ENCODE assay signal across 20 cellular contexts in the genomic region with DNA sequence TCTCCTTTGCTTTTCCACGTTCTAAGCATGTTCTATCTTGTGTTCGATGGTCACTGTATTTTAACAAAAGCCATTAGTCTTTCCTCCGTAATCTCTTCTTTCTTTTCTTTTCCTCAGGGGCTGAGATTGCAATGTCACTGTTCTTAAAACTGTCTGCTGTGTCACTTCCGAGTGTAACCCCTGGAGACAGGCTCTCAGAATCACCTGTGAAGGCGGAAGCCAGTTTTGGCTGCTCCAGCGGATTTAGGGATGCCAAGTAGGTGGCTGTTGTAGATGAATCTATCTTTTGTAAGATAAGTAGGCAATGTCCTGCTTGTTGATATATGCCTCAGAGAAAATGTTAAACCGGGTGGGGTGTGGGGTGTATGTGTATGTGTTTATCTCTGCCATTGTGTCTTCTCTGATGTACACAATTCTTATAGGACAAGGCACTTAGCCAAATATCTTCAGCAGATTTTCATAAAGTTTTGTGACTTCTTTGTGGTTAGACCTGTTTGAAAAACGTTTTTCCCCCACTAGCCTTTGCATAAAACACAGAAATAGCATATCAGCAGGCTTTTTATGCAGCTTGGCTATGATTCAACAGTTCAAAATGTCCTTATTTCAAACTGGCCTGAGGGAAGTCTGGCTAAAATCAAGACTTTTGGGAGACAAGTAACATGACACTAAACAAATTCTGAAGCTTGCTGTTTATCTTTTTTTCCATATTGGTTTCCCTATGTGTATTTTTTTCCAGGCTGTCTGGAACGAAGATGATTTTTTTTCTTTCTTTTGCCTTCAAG.
DNase-seq lines count a peak whose midpoint lies in the region; ATAC-seq, FAIRE-seq and TF ChIP-seq lines count a peak whose summit lies in the region.
"Had no signal": no experiment of that assay in that cellular context is flagged by ENCODE, and none has a peak within 500 bp of the region (broad histone marks: within the 10 kb centered on the region; RNA-seq: fewer than 3 reads in every experiment).

No MANE protein-coding gene starts in this region.

- intact Hi-C loops in GM12878 (cut with micrococcal nuclease; ENCODE audit: unreplicated experiment), result no loop called here

- no peak overlapping the region for H2BK120ac ChIP-seq in mesenchymal stem cell (ENCODE audit: low read depth, low read length)

- H3K79me2 ChIP-seq in GM12878 (ENCODE audit: control insufficient read depth, insufficient read depth, low read length), result no peaks in the 10 kb centered on the region

- CTCF ChIA-PET in GM12878 (lab: Yijun Ruan, JAX), result no interaction called here

- H2BK5ac ChIP-seq in mesenchymal stem cell (ENCODE audit: low read depth, low read length, poor library complexity, severe bottlenecking), result no peak overlapping the region

- H3K9ac ChIP-seq in GM12878 (ENCODE audit: control insufficient read depth, insufficient read depth, low read length), result no peak overlapping the region
- H3K9ac ChIP-seq in mesenchymal stem cell (ENCODE audit: low read length), result no peak overlapping the region

- H3K9me3 ChIP-seq in GM12878 (replicated peaks; ENCODE audit: control insufficient read depth, insufficient read depth, low read length) (no peaks in the 10 kb centered on the region), mesenchymal stem cell (ENCODE audit: control insufficient read depth, low read length) (peaks cover under 1% of the 10 kb centered on the region)
- H3K9me3 ChIP-seq: esophagus muscularis mucosa had no signal

- H2BK12ac ChIP-seq in mesenchymal stem cell (ENCODE audit: low read length in 2 of 2), result no peak overlapping the region

- no peak overlapping the region for H3K14ac ChIP-seq in mesenchymal stem cell (ENCODE audit: low read length in 2 of 2)

- H3K4me2 ChIP-seq in GM12878 (ENCODE audit: control insufficient read depth, insufficient read depth) (0 out of 2 replicates have a peak overlapping the region, but pooled peaks have one; percentile 10), mesenchymal stem cell (ENCODE audit: low read length, poor library complexity, severe bottlenecking) (no peak overlapping the region)

- H3K27ac ChIP-seq in GM12878 (ENCODE audit: control insufficient read depth, insufficient read depth) (no peak overlapping the region), mesenchymal stem cell (ENCODE audit: low read length, poor library complexity, severe bottlenecking) (no peak overlapping the region)
- H3K27ac ChIP-seq: esophagus muscularis mucosa had no signal

- H3K27me3 ChIP-seq in GM12878 (replicated peaks in 1 of 2; ENCODE audit: control insufficient read depth in 2 of 2, insufficient read depth in 2 of 2, low read length in 1 of 2) (no peaks in the 10 kb centered on the region), mesenchymal stem cell (ENCODE audit: control insufficient read depth in 1 of 2, insufficient read depth in 1 of 2, low read length in 2 of 2) (peaks cover 6 to 32% of the 10 kb centered on the region in 2 experiments)

- RAD21 ChIA-PET in GM12878 (lab: Charles Lee; ENCODE audit: unreplicated experiment), result no interaction called here

- TF ChIP-seq RAD21 in GM12878 (IDR thresholded peaks at IDR 0.05; ENCODE audit: insufficient read depth, low read depth, low read length), result no peak

- no peak overlapping the region for H2BK15ac ChIP-seq in mesenchymal stem cell (ENCODE audit: low read depth, poor library complexity, severe bottlenecking)

- WGBS in GM12878 (ENCODE audit: insufficient coverage, insufficient replicate concordance, low lambda C conversion rate, missing lambda C conversion rate), result 25% methylated on average over 9 of the region's 9 CpGs
- 51% methylated on average over 8 of the region's 9 CpGs for WGBS in mesenchymal stem cell

- POLR2A ChIA-PET in GM12878 (lab: Charles Lee), result no interaction called here

- H4K20me1 ChIP-seq in GM12878 (ENCODE audit: control insufficient read depth, insufficient read depth), result no peaks in the 10 kb centered on the region

- no peak for TF ChIP-seq EP300 in GM12878 (IDR thresholded peaks at IDR 0.05; ENCODE audit: borderline replicate concordance in 1 of 2, control insufficient read depth in 1 of 2, low read depth in 2 of 2, low read length in 2 of 2)

- no peaks in the 10 kb centered on the region for H3K79me1 ChIP-seq in mesenchymal stem cell (replicated peaks; ENCODE audit: low read length, poor library complexity, severe bottlenecking)

- BruUV-seq in GM12878 (replicated peaks; lab: Mats Ljungman, UMichigan), result no TSS peak

- H3K18ac ChIP-seq in mesenchymal stem cell (ENCODE audit: low read depth in 1 of 2, low read length in 2 of 2), result no peak overlapping the region

- H4K91ac ChIP-seq in mesenchymal stem cell (ENCODE audit: low read length), result no peak overlapping the region

- H2AFZ ChIP-seq in GM12878 (ENCODE audit: control insufficient read depth, low read depth, low read length) (no peak overlapping the region), mesenchymal stem cell (ENCODE audit: low read depth, low read length) (no peak overlapping the region)

- H3K4me3 ChIP-seq in GM12878, result no peak overlapping the region
- H3K4me3 ChIP-seq in mesenchymal stem cell (ENCODE audit: insufficient read depth in 1 of 2, low read depth in 1 of 2, low read length in 2 of 2), result no peak overlapping the region
- H3K4me3 ChIP-seq: esophagus muscularis mucosa had no signal

- no peaks in the 10 kb centered on the region for H3K4me1 ChIP-seq in GM12878 (ENCODE audit: control insufficient read depth, insufficient read depth, low read length)
- no peaks in the 10 kb centered on the region for H3K4me1 ChIP-seq in mesenchymal stem cell (ENCODE audit: control insufficient read depth, insufficient read depth, low read depth, low read length)
- H3K4me1 ChIP-seq: esophagus muscularis mucosa had no signal

- DNase-seq in COLO829 (ENCODE audit: low spot score), result peak; percentile 28
- DNase-seq in LHCN-M2 (ENCODE audit: low read depth), result peak; percentile 14
- DNase-seq in GM12878 (ENCODE audit: low read depth, low spot score), result no peak
- DNase-seq in mesenchymal stem cell, result peak; percentile 82
- DNase-seq in stimulated activated naive CD8-positive, alpha-beta T cell treated with anti-CD3 and anti-CD28 coated beads, Interleukin-15, Interleukin-2, amounts not matched to agents 100 U/mL and 50 U/mL, for 24 hours, result no peak
- no peak for DNase-seq in germinal center (ENCODE audit: low spot score)
- no peak for DNase-seq in glomerular visceral epithelial cell (ENCODE audit: extremely low spot score)
- DNase-seq: activated CD4-positive, alpha-beta T cell treated with anti-CD3 and anti-CD28 coated beads, Interleukin-2, amount 50 U/mL, for 1 hour; activated naive CD8-positive, alpha-beta T cell treated with anti-CD3 and anti-CD28 coated beads for 36 hours; activated T-cell treated with anti-CD3 and anti-CD28 coated beads, Interleukin-2, amount 50 U/mL, for 1 hour; CD8-positive, alpha-beta T cell; left ventricle myocardium superior; MV-4-11; naive B cell; NCI-H2107; SIG-M5; T-helper 9 cell had no signal

- TF ChIP-seq POLR2A in GM12878 (IDR thresholded peaks at IDR 0.05; ENCODE audit: low read depth, low read length), result no peak

- H3K23ac ChIP-seq in mesenchymal stem cell (ENCODE audit: low read length in 2 of 2), result no peak overlapping the region

- peak; percentile 7 for FAIRE-seq in GM12878 (lab: Jason Lieb, UNC)
- FAIRE-seq: colon had no signal

- H3K36me3 ChIP-seq in GM12878 (ENCODE audit: control insufficient read depth in 2 of 2, insufficient read depth in 2 of 2, low read length in 1 of 2) (no peaks in the 10 kb centered on the region), mesenchymal stem cell (ENCODE audit: control insufficient read depth in 1 of 2, insufficient read depth in 2 of 2, low read depth in 1 of 2, low read length in 2 of 2) (no peaks in the 10 kb centered on the region)
- H3K36me3 ChIP-seq: esophagus muscularis mucosa had no signal

- ATAC-seq in GM12878 (no peak), GM18861 (IDR thresholded peaks at IDR 0.05; ENCODE audit: unreplicated experiment) (no peak)
- no peak for ATAC-seq in stimulated activated naive CD8-positive, alpha-beta T cell treated with anti-CD3 and anti-CD28 coated beads, Interleukin-15, Interleukin-2, amounts not matched to agents 100 U/mL and 50 U/mL, for 24 hours
- ATAC-seq: CD8-positive, alpha-beta T cell; left ventricle myocardium superior had no signal

- no peak overlapping the region for H2AK5ac ChIP-seq in mesenchymal stem cell (ENCODE audit: low read length, severe bottlenecking)

- in situ Hi-C loops in GM12878 (cut with MboI), result no loop called here

- TF ChIP-seq CTCF in GM12878 (IDR thresholded peaks at IDR 0.05 in 2 of 3, conservative IDR thresholded peaks at IDR 0.05 in 1 of 3; ENCODE audit: control insufficient read depth in 2 of 3, extremely low read depth in 1 of 3, insufficient read depth in 1 of 3, low read depth in 3 of 3, low read length in 3 of 3), result no peak

- no peak overlapping the region for H4K8ac ChIP-seq in mesenchymal stem cell (ENCODE audit: low read length)

- H3K4ac ChIP-seq in mesenchymal stem cell (ENCODE audit: low read depth in 1 of 2, low read length in 2 of 2), result no peak overlapping the region

- SMC1A ChIA-PET in GM12878 (lab: Charles Lee; ENCODE audit: uncharacterized antibody, unreplicated experiment), result no interaction called here

TF ChIP-seq in GM12878, 131 proteins besides CTCF, POLR2A, EP300 and RAD21:
- no peak for TF ChIP-seq ZNF24 (IDR thresholded peaks at IDR 0.05)
- TF ChIP-seq CREB1 (IDR thresholded peaks at IDR 0.05; ENCODE audit: low read depth), result no peak
- no peak for TF ChIP-seq RELA (IDR thresholded peaks at IDR 0.05; ENCODE audit: borderline replicate concordance, partially characterized antibody)
- peak; percentile 40 for TF ChIP-seq RUNX3 (IDR thresholded peaks at IDR 0.05; ENCODE audit: low read length)
- TF ChIP-seq KAT2A (conservative IDR thresholded peaks at IDR 0.05; ENCODE audit: control insufficient read depth, low read depth, low read length), result no peak

Comparison
In these comparisons a context has a peak if more than half of its experiments do, and no peak if none do; other contexts are left out.
1. DNase-seq: peak in COLO829 (single experiment), LHCN-M2 (single experiment) and mesenchymal stem cell (single experiment); none in GM12878 (single experiment), stimulated activated naive CD8-positive, alpha-beta T cell treated with anti-CD3 and anti-CD28 coated beads, Interleukin-15, Interleukin-2, amounts not matched to agents 100 U/mL and 50 U/mL, for 24 hours (single experiment), germinal center (single experiment) and glomerular visceral epithelial cell (single experiment).